ENCODE assay signal across 22 cellular contexts in the genomic region with DNA sequence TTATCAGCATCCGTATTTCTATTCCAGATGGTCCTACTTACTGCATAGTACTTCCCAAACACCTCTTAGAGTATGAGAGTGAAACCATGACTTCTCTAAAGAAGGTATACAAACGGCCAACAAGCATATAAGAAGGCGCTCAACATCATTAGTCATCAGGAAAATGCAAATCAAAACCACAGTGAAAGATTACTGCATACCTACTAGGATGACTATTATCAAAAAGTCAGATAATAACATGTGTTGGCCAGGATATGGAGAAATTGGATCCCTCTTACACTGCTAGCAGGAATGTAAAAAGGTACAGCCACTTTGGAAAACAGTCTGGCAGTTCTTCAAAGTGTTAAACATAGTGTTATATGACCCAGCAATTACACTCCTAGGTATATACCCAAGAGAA.
DNase-seq lines count a peak whose midpoint lies in the region; ATAC-seq and TF ChIP-seq lines count a peak whose summit lies in the region.
"Had no signal": no experiment of that assay in that cellular context is flagged by ENCODE, and none has a peak within 500 bp of the region (broad histone marks: within the 10 kb centered on the region; RNA-seq: fewer than 3 reads in every experiment).

No MANE protein-coding gene starts in this region.

- H3K4me3 Mint-ChIP-seq in activated CD8-positive, alpha-beta T cell treated with anti-CD3 and anti-CD28 coated beads, Interleukin-2, amount 10 ng/mL, durations not matched to agents 7 days and 5 days: no peak overlapping the region
- H3K4me3 Mint-ChIP-seq: activated B cell treated with CpG ODN at 0.5 μM for 24 hours; activated CD4-positive, alpha-beta memory T cell treated with anti-CD3 and anti-CD28 coated beads, Interleukin-2, amount 10 ng/mL, durations not matched to agents 7 days and 5 days; activated naive CD4-positive, alpha-beta T cell treated with anti-CD3 and anti-CD28 coated beads for 36 hours; activated T-cell treated with anti-CD3 and anti-CD28 coated beads, Interleukin-2, amount 50 U/mL, for 4 hours; CD4-positive, CD25-positive, alpha-beta regulatory T cell; dendritic cell treated with granulocyte-macrophage colony-stimulating factor and Interleukin-4, amounts not matched to agents 40 ng/mL and 50 ng/mL, for 4 days; neural progenitor cell had no signal

- ATAC-seq in activated CD8-positive, alpha-beta T cell treated with anti-CD3 and anti-CD28 coated beads, Interleukin-2, amount 10 ng/mL, durations not matched to agents 7 days and 5 days: no peak
- ATAC-seq: activated T-cell treated with anti-CD3 and anti-CD28 coated beads, Interleukin-2, amount 50 U/mL, for 4 hours; mucosa of descending colon had no signal

- H3K27ac Mint-ChIP-seq in activated CD8-positive, alpha-beta T cell treated with anti-CD3 and anti-CD28 coated beads, Interleukin-2, amount 10 ng/mL, durations not matched to agents 7 days and 5 days: no peak overlapping the region
- H3K27ac Mint-ChIP-seq: activated B cell treated with CpG ODN at 0.5 μM for 24 hours; activated CD4-positive, alpha-beta memory T cell treated with anti-CD3 and anti-CD28 coated beads, Interleukin-2, amount 10 ng/mL, durations not matched to agents 7 days and 5 days; activated naive CD4-positive, alpha-beta T cell treated with anti-CD3 and anti-CD28 coated beads for 36 hours; CD4-positive, CD25-positive, alpha-beta regulatory T cell; dendritic cell treated with granulocyte-macrophage colony-stimulating factor and Interleukin-4, amounts not matched to agents 40 ng/mL and 50 ng/mL, for 4 days; neural progenitor cell had no signal

- DNase-seq in Caki2 (ENCODE audit: low read depth) (peak; percentile 38), astrocyte of the cerebellum (ENCODE audit: low read depth) (peak; percentile 73), glomerular visceral epithelial cell (ENCODE audit: extremely low spot score) (peak; percentile 13), right atrium auricular region (ENCODE audit: low spot score) (no peak), NCI-H1930 (lab: John Stamatoyannopoulos, UW) (no peak)
- no peak for DNase-seq in activated CD4-positive, alpha-beta T cell treated with anti-CD3 and anti-CD28 coated beads for 48 hours
- no peak for DNase-seq in activated CD8-positive, alpha-beta T cell treated with anti-CD3 and anti-CD28 coated beads, Interleukin-2, amount 10 ng/mL, durations not matched to agents 7 days and 5 days
- DNase-seq: activated B cell treated with CpG ODN at 0.5 μM for 24 hours; activated CD4-positive, alpha-beta memory T cell treated with anti-CD3 and anti-CD28 coated beads, Interleukin-2, amount 10 ng/mL, durations not matched to agents 7 days and 5 days; activated naive CD4-positive, alpha-beta T cell treated with anti-CD3 and anti-CD28 coated beads for 36 hours; activated T-cell treated with anti-CD3 and anti-CD28 coated beads, Interleukin-2, amount 50 U/mL, for 4 hours; CD4-positive, CD25-positive, alpha-beta regulatory T cell; DMS53; KBM-7; mucosa of descending colon; NCI-H1048; NCI-H2107; NCI-H526 had no signal

- H3K4me1 ChIP-seq in right atrium auricular region: no peaks in the 10 kb centered on the region

- no peak for TF ChIP-seq CTCF in astrocyte of the cerebellum (IDR thresholded peaks at IDR 0.05; ENCODE audit: low read depth, low read length, missing control alignments)
- TF ChIP-seq CTCF in right atrium auricular region (IDR thresholded peaks at IDR 0.05): no peak

- H3K27me3 Mint-ChIP-seq in activated CD8-positive, alpha-beta T cell treated with anti-CD3 and anti-CD28 coated beads, Interleukin-2, amount 10 ng/mL, durations not matched to agents 7 days and 5 days (ENCODE audit: low read depth): no peaks in the 10 kb centered on the region
- H3K27me3 Mint-ChIP-seq: activated B cell treated with CpG ODN at 0.5 μM for 24 hours; activated CD4-positive, alpha-beta memory T cell treated with anti-CD3 and anti-CD28 coated beads, Interleukin-2, amount 10 ng/mL, durations not matched to agents 7 days and 5 days; CD4-positive, CD25-positive, alpha-beta regulatory T cell; dendritic cell treated with granulocyte-macrophage colony-stimulating factor and Interleukin-4, amounts not matched to agents 40 ng/mL and 50 ng/mL, for 4 days had no signal

- no peaks in the 10 kb centered on the region for H3K9me3 Mint-ChIP-seq in activated CD8-positive, alpha-beta T cell treated with anti-CD3 and anti-CD28 coated beads, Interleukin-2, amount 10 ng/mL, durations not matched to agents 7 days and 5 days (ENCODE audit: insufficient read depth)
- H3K9me3 Mint-ChIP-seq: activated B cell treated with CpG ODN at 0.5 μM for 24 hours; activated CD4-positive, alpha-beta memory T cell treated with anti-CD3 and anti-CD28 coated beads, Interleukin-2, amount 10 ng/mL, durations not matched to agents 7 days and 5 days; activated naive CD4-positive, alpha-beta T cell treated with anti-CD3 and anti-CD28 coated beads for 36 hours; activated T-cell treated with anti-CD3 and anti-CD28 coated beads, Interleukin-2, amount 50 U/mL, for 4 hours; dendritic cell treated with granulocyte-macrophage colony-stimulating factor and Interleukin-4, amounts not matched to agents 40 ng/mL and 50 ng/mL, for 4 days had no signal

- H3K9me3 ChIP-seq in right atrium auricular region: no peaks in the 10 kb centered on the region
- H3K9me3 ChIP-seq: mucosa of descending colon had no signal

- no peak overlapping the region for H3K27ac ChIP-seq in right atrium auricular region
- H3K27ac ChIP-seq: HL-60, neural progenitor cell had no signal

- H3K4me1 Mint-ChIP-seq in activated CD8-positive, alpha-beta T cell treated with anti-CD3 and anti-CD28 coated beads, Interleukin-2, amount 10 ng/mL, durations not matched to agents 7 days and 5 days (ENCODE audit: low read depth): no peaks in the 10 kb centered on the region
- H3K4me1 Mint-ChIP-seq: activated B cell treated with CpG ODN at 0.5 μM for 24 hours; activated CD4-positive, alpha-beta memory T cell treated with anti-CD3 and anti-CD28 coated beads, Interleukin-2, amount 10 ng/mL, durations not matched to agents 7 days and 5 days; CD4-positive, CD25-positive, alpha-beta regulatory T cell had no signal

- no peaks in the 10 kb centered on the region for H3K36me3 ChIP-seq in right atrium auricular region
- H3K36me3 ChIP-seq: neural progenitor cell had no signal

- TF ChIP-seq EP300 in Ishikawa (IDR thresholded peaks at IDR 0.05; ENCODE audit: borderline replicate concordance): peak; percentile 21; the same call in 1 of the 2 replicates

- CTCF ChIA-PET in activated CD8-positive, alpha-beta T cell treated with anti-CD3 and anti-CD28 coated beads, Interleukin-2, amount 10 ng/mL, durations not matched to agents 7 days and 5 days (lab: Charles Lee): no interaction called here

- POLR2A ChIA-PET in activated CD8-positive, alpha-beta T cell treated with anti-CD3 and anti-CD28 coated beads, Interleukin-2, amount 10 ng/mL, durations not matched to agents 7 days and 5 days (lab: Charles Lee): no interaction called here

- no peaks in the 10 kb centered on the region for H3K27me3 ChIP-seq in right atrium auricular region
- H3K27me3 ChIP-seq: neural progenitor cell had no signal

- in situ Hi-C loops in Caki2 (cut with HindIII; ENCODE audit: low pct_unique_long_range_greater_than_20kb, low sequenced_read_pairs): no loop called here
- in situ Hi-C loops in astrocyte of the cerebellum (cut with HindIII; ENCODE audit: low sequenced_read_pairs): no loop called here

- H3K36me3 Mint-ChIP-seq in activated CD8-positive, alpha-beta T cell treated with anti-CD3 and anti-CD28 coated beads, Interleukin-2, amount 10 ng/mL, durations not matched to agents 7 days and 5 days (ENCODE audit: low read depth): no peaks in the 10 kb centered on the region
- H3K36me3 Mint-ChIP-seq: CD4-positive, CD25-positive, alpha-beta regulatory T cell; neural progenitor cell had no signal

- H3K4me3 ChIP-seq in astrocyte of the cerebellum (ENCODE audit: low read depth, low read length) (no peak overlapping the region), right atrium auricular region (no peak overlapping the region)
- H3K4me3 ChIP-seq: mucosa of descending colon, neural progenitor cell had no signal

- TF ChIP-seq RAD21 in Ishikawa (IDR thresholded peaks at IDR 0.05; ENCODE audit: low read depth): no peak

TF ChIP-seq in Ishikawa, 13 proteins besides CTCF, POLR2A, EP300 and RAD21:
- TF ChIP-seq TCF12 (IDR thresholded peaks at IDR 0.05; ENCODE audit: low read depth) (no peak), TEAD4 (IDR thresholded peaks at IDR 0.05) (peak; percentile 68), NFIC (IDR thresholded peaks at IDR 0.05) (peak; percentile 34; the same call in 1 of the 2 replicates)
TF ChIP-seq in Ishikawa: peak in this region for 2.

Comparison
In these comparisons a context has a peak if more than half of its experiments do, and no peak if none do; other contexts are left out.
1. DNase-seq: peak in Caki2 (single experiment), astrocyte of the cerebellum (single experiment) and glomerular visceral epithelial cell (single experiment); none in right atrium auricular region (single experiment), activated CD4-positive, alpha-beta T cell treated with anti-CD3 and anti-CD28 coated beads for 48 hours (single experiment), activated CD8-positive, alpha-beta T cell treated with anti-CD3 and anti-CD28 coated beads, Interleukin-2, amount 10 ng/mL, durations not matched to agents 7 days and 5 days (single experiment) and NCI-H1930 (0 of 2).